ENCODE assay signal across 1 cellular context in genomic region chr7:159123793-159124192, GRCh38. TPM values are rescaled to one million over a fixed set of nuclear protein-coding genes. Genes with fewer than 3 reads are reported as not detected.
"Had no signal": no experiment of that assay in that cellular context is flagged by ENCODE, and none has a peak within 500 bp of the region (broad histone marks: within the 10 kb centered on the region; RNA-seq: fewer than 3 reads in every experiment).

No MANE protein-coding gene starts in this region.

RNA-seq across cellular contexts. Expression of gene VIPR2, which starts 20.9 kb away (rescaled TPM):
- polyA plus RNA-seq: SK-N-SH had no signal
